ENCODE assay signal across 12 cellular contexts in genomic region chr21:17708541-17709265, GRCh38.
DNase-seq lines count a peak whose midpoint lies in the region; ATAC-seq and TF ChIP-seq lines count a peak whose summit lies in the region.
"Had no signal": no experiment of that assay in that cellular context is flagged by ENCODE, and none has a peak within 500 bp of the region (broad histone marks: within the 10 kb centered on the region; RNA-seq: fewer than 3 reads in every experiment).

No MANE protein-coding gene starts in this region.

- no peaks in the 10 kb centered on the region for H3K27me3 ChIP-seq in spleen (replicated peaks in 1 of 7)
- H3K27me3 ChIP-seq: colonic mucosa, uterus had no signal

- H3K9me3 Mint-ChIP-seq in effector memory CD8-positive, alpha-beta T cell: no peaks in the 10 kb centered on the region
- H3K9me3 Mint-ChIP-seq in activated CD4-positive, alpha-beta T cell treated with anti-CD3 and anti-CD28 coated beads, Interleukin-2, amount 10 ng/mL, durations not matched to agents 24 days and 14 days: peaks cover 28% of the 10 kb centered on the region

- H3K36me3 ChIP-seq in spleen: no peaks in the 10 kb centered on the region
- H3K36me3 ChIP-seq: colonic mucosa, uterus had no signal

- H3K27me3 Mint-ChIP-seq in effector memory CD8-positive, alpha-beta T cell: no peaks in the 10 kb centered on the region
- H3K27me3 Mint-ChIP-seq in activated CD4-positive, alpha-beta T cell treated with anti-CD3 and anti-CD28 coated beads, Interleukin-2, amount 10 ng/mL, durations not matched to agents 24 days and 14 days: peaks cover 6% of the 10 kb centered on the region

- H3K4me1 Mint-ChIP-seq in effector memory CD8-positive, alpha-beta T cell (ENCODE audit: low read depth in 2 of 2): peaks cover 6 to 10% of the 10 kb centered on the region in 2 donors
- peaks cover 27% of the 10 kb centered on the region for H3K4me1 Mint-ChIP-seq in activated CD4-positive, alpha-beta T cell treated with anti-CD3 and anti-CD28 coated beads, Interleukin-2, amount 10 ng/mL, durations not matched to agents 24 days and 14 days
- H3K4me1 Mint-ChIP-seq: neural crest cell had no signal

- H3K4me3 ChIP-seq in spleen: no peak overlapping the region
- H3K4me3 ChIP-seq: colonic mucosa, uterus had no signal

- no peak for DNase-seq in effector memory CD8-positive, alpha-beta T cell
- DNase-seq in foreskin melanocyte (no peak), omental fat pad (ENCODE audit: low spot score) (no peak), spleen (no peak)
- no peak for DNase-seq in activated CD4-positive, alpha-beta T cell treated with anti-CD3 and anti-CD28 coated beads, Interleukin-2, amount 10 ng/mL, durations not matched to agents 24 days and 14 days
- DNase-seq: colonic mucosa; stimulated activated CD4-positive, alpha-beta T cell treated with anti-CD3 and anti-CD28 coated beads, Interleukin-4, amount 100 ng/mL, for 24 hours; uterus had no signal

- TF ChIP-seq CTCF in omental fat pad (IDR thresholded peaks at IDR 0.05) (no peak), spleen (IDR thresholded peaks at IDR 0.05 in 8 of 11, conservative IDR thresholded peaks at IDR 0.05 in 3 of 11) (no peak)

- no peaks in the 10 kb centered on the region for H3K4me1 ChIP-seq in spleen
- H3K4me1 ChIP-seq: colonic mucosa, uterus had no signal

- peak overlapping the region; percentile 52 to 71 for H3K27ac Mint-ChIP-seq in effector memory CD8-positive, alpha-beta T cell
- no peak overlapping the region for H3K27ac Mint-ChIP-seq in activated CD4-positive, alpha-beta T cell treated with anti-CD3 and anti-CD28 coated beads, Interleukin-2, amount 10 ng/mL, durations not matched to agents 24 days and 14 days

- TF ChIP-seq POLR2A in spleen (IDR thresholded peaks at IDR 0.05): no peak

- no peak overlapping the region for H3K4me3 Mint-ChIP-seq in effector memory CD8-positive, alpha-beta T cell
- H3K4me3 Mint-ChIP-seq in activated CD4-positive, alpha-beta T cell treated with anti-CD3 and anti-CD28 coated beads, Interleukin-2, amount 10 ng/mL, durations not matched to agents 24 days and 14 days: no peak overlapping the region
- H3K4me3 Mint-ChIP-seq: neural crest cell had no signal

- no peaks in the 10 kb centered on the region for H3K36me3 Mint-ChIP-seq in effector memory CD8-positive, alpha-beta T cell (ENCODE audit: insufficient read depth)
- H3K36me3 Mint-ChIP-seq in activated CD4-positive, alpha-beta T cell treated with anti-CD3 and anti-CD28 coated beads, Interleukin-2, amount 10 ng/mL, durations not matched to agents 24 days and 14 days (ENCODE audit: low read depth): peaks cover 10% of the 10 kb centered on the region

- no peak overlapping the region for H3K27ac ChIP-seq in spleen
- H3K27ac ChIP-seq: colonic mucosa, uterus had no signal

- ATAC-seq in GM18870 (IDR thresholded peaks at IDR 0.05; ENCODE audit: unreplicated experiment) (peak; percentile 59), GM21717 (IDR thresholded peaks at IDR 0.05; ENCODE audit: unreplicated experiment) (peak; percentile 32), HG03159 (IDR thresholded peaks at IDR 0.05; ENCODE audit: unreplicated experiment) (peak; percentile 58), omental fat pad (ENCODE audit: low FRiP score) (no peak)
- ATAC-seq in effector memory CD8-positive, alpha-beta T cell (replicated peaks): no peak

- WGBS in spleen, 5 donors: 68 to 85% (median 76%) methylated on average over 5 of the region's 5 CpGs

- peaks cover 0 to 8% (median 0%) of the 10 kb centered on the region in 8 donors for H3K9me3 ChIP-seq in spleen
- H3K9me3 ChIP-seq: colonic mucosa, uterus had no signal

- intact Hi-C loops in spleen (cut with DNase I; ENCODE audit: low total_unique reads): no loop called here
- intact Hi-C loops in activated CD4-positive, alpha-beta T cell treated with anti-CD3 and anti-CD28 coated beads, Interleukin-2, amount 10 ng/mL, durations not matched to agents 24 days and 14 days (cut with micrococcal nuclease): loop anchor here (1.0 to 2.0 kb wide), 3 partner anchors 68 to 111 kb away; partner anchors contain the start of gene C21orf91

Comparison
In these comparisons a context has a peak if more than half of its experiments do, and no peak if none do; other contexts are left out.
1. ATAC-seq: peak in GM18870 (single experiment), GM21717 (single experiment) and HG03159 (single experiment); none in effector memory CD8-positive, alpha-beta T cell (single experiment) and omental fat pad (single experiment).